ENCODE assay signal across 29 cellular contexts in the genomic region with DNA sequence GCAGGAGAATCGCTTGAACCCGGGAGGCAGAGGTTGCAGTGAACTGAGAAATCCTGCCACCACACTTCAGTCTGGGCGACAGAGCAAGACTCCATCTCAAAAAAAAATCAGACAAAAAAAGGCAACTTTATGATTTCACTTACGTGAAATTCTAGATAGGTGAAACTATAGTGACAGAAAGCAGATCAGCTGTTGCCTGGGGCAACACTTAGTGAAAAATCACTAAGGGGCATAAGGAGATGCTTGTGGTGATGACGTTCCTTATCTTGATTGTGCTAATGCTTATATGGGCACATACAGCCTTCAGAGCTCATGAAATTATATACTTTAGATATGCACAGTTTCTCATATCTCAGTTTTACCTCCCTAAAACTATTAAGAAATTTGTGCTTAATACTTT. TPM values are rescaled to one million over a fixed set of nuclear protein-coding genes. Genes with fewer than 3 reads are reported as not detected.
"Had no signal": no experiment of that assay in that cellular context is flagged by ENCODE, and none has a peak within 500 bp of the region (broad histone marks: within the 10 kb centered on the region; RNA-seq: fewer than 3 reads in every experiment).

No MANE protein-coding gene starts in this region.

- H3K27ac Mint-ChIP-seq: activated CD4-positive, alpha-beta memory T cell treated with anti-CD3 and anti-CD28 coated beads for 36 hours; activated CD4-positive, alpha-beta T cell treated with anti-CD3 and anti-CD28 coated beads for 36 hours; activated CD4-positive, alpha-beta T cell treated with anti-CD3 and anti-CD28 coated beads, Interleukin-2, amount 10 ng/mL, durations not matched to agents 24 days and 14 days; activated CD8-positive, alpha-beta memory T cell treated with anti-CD3 and anti-CD28 coated beads, Interleukin-2, amount 10 ng/mL, durations not matched to agents 7 days and 5 days; activated CD8-positive, alpha-beta T cell treated with anti-CD3 and anti-CD28 coated beads, Interleukin-2, amount 10 ng/mL, durations not matched to agents 7 days and 5 days; activated naive CD8-positive, alpha-beta T cell; activated T-cell treated with anti-CD3 and anti-CD28 coated beads, Interleukin-2, amount 50 U/mL, for 24 hours; activated T-cell treated with anti-CD3 and anti-CD28 coated beads, Interleukin-2, amount 50 U/mL, for 72 hours; T-helper 17 cell had no signal

- H3K4me1 Mint-ChIP-seq: activated CD4-positive, alpha-beta T cell treated with anti-CD3 and anti-CD28 coated beads for 36 hours; activated CD8-positive, alpha-beta memory T cell treated with anti-CD3 and anti-CD28 coated beads, Interleukin-2, amount 10 ng/mL, durations not matched to agents 7 days and 5 days; T-helper 17 cell had no signal

- H3K9me3 ChIP-seq: body of pancreas, breast epithelium, colonic mucosa had no signal

- H3K27ac ChIP-seq: body of pancreas, breast epithelium, cardiac muscle cell, colonic mucosa had no signal

- H3K27me3 ChIP-seq: body of pancreas, breast epithelium, cardiac muscle cell, colonic mucosa had no signal

- H3K4me3 Mint-ChIP-seq: activated CD4-positive, alpha-beta memory T cell treated with anti-CD3 and anti-CD28 coated beads for 36 hours; activated CD4-positive, alpha-beta T cell treated with anti-CD3 and anti-CD28 coated beads for 36 hours; activated CD4-positive, alpha-beta T cell treated with anti-CD3 and anti-CD28 coated beads, Interleukin-2, amount 10 ng/mL, durations not matched to agents 24 days and 14 days; activated CD8-positive, alpha-beta memory T cell treated with anti-CD3 and anti-CD28 coated beads, Interleukin-2, amount 10 ng/mL, durations not matched to agents 7 days and 5 days; activated CD8-positive, alpha-beta T cell treated with anti-CD3 and anti-CD28 coated beads, Interleukin-2, amount 10 ng/mL, durations not matched to agents 7 days and 5 days; activated naive CD8-positive, alpha-beta T cell; activated T-cell treated with anti-CD3 and anti-CD28 coated beads, Interleukin-2, amount 50 U/mL, for 24 hours; activated T-cell treated with anti-CD3 and anti-CD28 coated beads, Interleukin-2, amount 50 U/mL, for 72 hours; T-helper 17 cell had no signal

- H3K4me3 ChIP-seq: body of pancreas, breast epithelium, cardiac muscle cell, colonic mucosa had no signal

- H3K4me1 ChIP-seq: body of pancreas, breast epithelium, colonic mucosa had no signal

- H3K9me3 Mint-ChIP-seq: activated CD4-positive, alpha-beta memory T cell treated with anti-CD3 and anti-CD28 coated beads for 36 hours; activated CD4-positive, alpha-beta T cell treated with anti-CD3 and anti-CD28 coated beads, Interleukin-2, amount 10 ng/mL, durations not matched to agents 24 days and 14 days; activated T-cell treated with anti-CD3 and anti-CD28 coated beads, Interleukin-2, amount 50 U/mL, for 24 hours; activated T-cell treated with anti-CD3 and anti-CD28 coated beads, Interleukin-2, amount 50 U/mL, for 72 hours had no signal

- DNase-seq: activated CD4-positive, alpha-beta memory T cell treated with anti-CD3 and anti-CD28 coated beads for 36 hours; activated CD4-positive, alpha-beta T cell treated with anti-CD3 and anti-CD28 coated beads for 36 hours; activated CD4-positive, alpha-beta T cell treated with anti-CD3 and anti-CD28 coated beads, Interleukin-2, amount 10 ng/mL, durations not matched to agents 24 days and 14 days; activated CD4-positive, CD25-positive, alpha-beta regulatory T cell; activated CD4-positive, CD25-positive, alpha-beta regulatory T cell treated with anti-CD3 and anti-CD28 coated beads, Interleukin-2, amount 50 U/mL, for 72 hours; activated CD8-positive, alpha-beta memory T cell treated with anti-CD3 and anti-CD28 coated beads, Interleukin-2, amount 10 ng/mL, durations not matched to agents 7 days and 5 days; activated CD8-positive, alpha-beta memory T cell treated with anti-CD3 and anti-CD28 coated beads, Interleukin-2, amount 50 U/mL, for 4 hours; activated CD8-positive, alpha-beta T cell treated with anti-CD3 and anti-CD28 coated beads, Interleukin-2, amount 10 ng/mL, durations not matched to agents 7 days and 5 days; activated gamma-delta T cell; activated naive CD4-positive, alpha-beta T cell; activated naive CD4-positive, alpha-beta T cell treated with anti-CD3 and anti-CD28 coated beads, Interleukin-2, amount 50 U/mL, for 16 hours; activated T-cell treated with anti-CD3 and anti-CD28 coated beads for 4 hours; activated T-cell treated with anti-CD3 and anti-CD28 coated beads, Interleukin-2, amount 50 U/mL, for 24 hours; activated T-cell treated with anti-CD3 and anti-CD28 coated beads, Interleukin-2, amount 50 U/mL, for 72 hours; amygdala; aorta; body of pancreas; central memory CD4-positive, alpha-beta T cell; cerebellar nuclear complex; colonic mucosa; effector CD8-positive, alpha-beta T cell; head of caudate nucleus; T-helper 1 cell; T-helper 17 cell had no signal

- FAIRE-seq: frontal cortex had no signal

- H3K36me3 ChIP-seq: breast epithelium had no signal

- ATAC-seq: activated CD4-positive, alpha-beta T cell treated with anti-CD3 and anti-CD28 coated beads for 36 hours; activated CD8-positive, alpha-beta memory T cell treated with anti-CD3 and anti-CD28 coated beads, Interleukin-2, amount 10 ng/mL, durations not matched to agents 7 days and 5 days; activated CD8-positive, alpha-beta T cell treated with anti-CD3 and anti-CD28 coated beads, Interleukin-2, amount 10 ng/mL, durations not matched to agents 7 days and 5 days; activated T-cell treated with anti-CD3 and anti-CD28 coated beads, Interleukin-2, amount 50 U/mL, for 72 hours; body of pancreas; esophagus mucosa; T-helper 17 cell had no signal

- H3K27me3 Mint-ChIP-seq: activated CD4-positive, alpha-beta memory T cell treated with anti-CD3 and anti-CD28 coated beads for 36 hours; activated CD4-positive, alpha-beta T cell treated with anti-CD3 and anti-CD28 coated beads for 36 hours; activated CD4-positive, alpha-beta T cell treated with anti-CD3 and anti-CD28 coated beads, Interleukin-2, amount 10 ng/mL, durations not matched to agents 24 days and 14 days; activated CD8-positive, alpha-beta memory T cell treated with anti-CD3 and anti-CD28 coated beads, Interleukin-2, amount 10 ng/mL, durations not matched to agents 7 days and 5 days; activated naive CD8-positive, alpha-beta T cell; activated T-cell treated with anti-CD3 and anti-CD28 coated beads, Interleukin-2, amount 50 U/mL, for 24 hours; T-helper 17 cell had no signal

RNA-seq across cellular contexts. Expression of gene SLC5A10, which starts 41.6 kb away (rescaled TPM):
- polyA plus RNA-seq: cardiac muscle cell had no signal
